8 cellular contexts compared by ENCODE assay signal in genomic region chr7:73522081-73522818, GRCh38.
DNase-seq lines count a peak whose midpoint lies in the region; ATAC-seq lines count a peak whose summit lies in the region.

TSS of gene BAZ1B (minus strand) at chr7:73522293. CDS start at chr7:73521933, 360 bp downstream.

- DNase-seq in C1 segment of cervical spinal cord (lab: John Stamatoyannopoulos, UW) (peak; percentile 88 to 99 (median 97)), NCI-H748 (lab: John Stamatoyannopoulos, UW; ENCODE audit: unreplicated experiment) (peak; percentile 99), dedifferentiated amniotic fluid mesenchymal stem cell (ENCODE audit: extremely low spot score) (peak; percentile 96), left kidney (ENCODE audit: low read depth, low spot score) (peak; percentile 99)
- DNase-seq in activated CD4-positive, alpha-beta T cell treated with anti-CD3 and anti-CD28 coated beads, Interleukin-2, amount 50 U/mL, for 1 hour, result peak; percentile 94
- DNase-seq in stimulated activated CD4-positive, alpha-beta T cell treated with anti-CD3 and anti-CD28 coated beads, Interleukin-2, amount 100 ng/mL, for 24 hours, result peak; percentile 97

- ATAC-seq in GM19351 (IDR thresholded peaks at IDR 0.05; ENCODE audit: unreplicated experiment), result peak; percentile 81
- peak; percentile 86 for ATAC-seq in HG03521 (IDR thresholded peaks at IDR 0.05; ENCODE audit: unreplicated experiment)

Comparison
In these comparisons a context has a peak if more than half of its experiments do, and no peak if none do; other contexts are left out.
1. Peak in every context shown above with its lines: DNase-seq and ATAC-seq.